8 cellular contexts compared by ENCODE assay signal in the genomic region with DNA sequence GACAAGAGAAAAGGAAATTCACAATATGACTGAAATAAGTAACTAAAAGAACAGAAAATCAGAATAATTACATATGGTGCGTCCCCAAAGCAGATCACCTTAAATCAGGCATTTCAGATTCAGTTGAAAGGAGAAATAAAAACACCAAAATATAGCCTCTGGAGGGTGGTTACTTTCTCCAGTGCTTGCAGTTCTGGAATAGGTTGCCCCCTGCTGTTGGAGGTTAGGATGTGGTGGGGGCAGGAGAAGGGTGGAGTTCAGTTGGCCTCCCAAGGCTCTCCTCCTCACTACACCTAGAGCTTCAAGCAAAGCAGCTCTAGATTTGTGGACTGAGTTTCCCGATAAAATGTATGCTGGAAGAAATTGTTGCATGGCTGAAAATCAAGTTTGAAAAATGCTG.
A peak's percentile ranks its signal among the peaks of the same experiment; 100 is the strongest.
DNase-seq lines count a peak whose midpoint lies in the region; ATAC-seq and TF ChIP-seq lines count a peak whose summit lies in the region.

No MANE protein-coding gene starts in this region.

- DNase-seq in CD1c-positive myeloid dendritic cell (ENCODE audit: extremely low spot score), result peak; percentile 11
- peak; percentile 37 for DNase-seq in MV-4-11 (lab: John Stamatoyannopoulos, UW)
- DNase-seq in fibroblast of the aortic adventitia (ENCODE audit: low read depth), result peak; percentile 44
- DNase-seq in occipital lobe (lab: John Stamatoyannopoulos, UW), result no peak
- DNase-seq in activated T-helper 2 cell treated with anti-CD3 and anti-CD28 coated beads, Interferon-gamma antibody, Interleukin-2, Interleukin-4, amounts not matched to agents 10 μg/mL and 5 μg/mL and 100 μg/mL, durations not matched to agents 14 hours and 24 hours and 36 hours (ENCODE audit: low spot score), result no peak

- H3K4me3 ChIP-seq in fibroblast of the aortic adventitia (ENCODE audit: low read depth, low read length), result no peak overlapping the region

- peak; percentile 40 for TF ChIP-seq CTCF in fibroblast of the aortic adventitia (IDR thresholded peaks at IDR 0.05; ENCODE audit: insufficient read depth, low read length)

- H3K4me3 Mint-ChIP-seq in activated T-helper 2 cell treated with anti-CD3 and anti-CD28 coated beads, Interferon-gamma antibody, Interleukin-2, Interleukin-4, amounts not matched to agents 10 μg/mL and 5 μg/mL and 100 μg/mL, durations not matched to agents 14 hours and 24 hours and 36 hours (ENCODE audit: low read depth), result no peak overlapping the region

- H3K9me3 Mint-ChIP-seq in activated T-helper 2 cell treated with anti-CD3 and anti-CD28 coated beads, Interferon-gamma antibody, Interleukin-2, Interleukin-4, amounts not matched to agents 10 μg/mL and 5 μg/mL and 100 μg/mL, durations not matched to agents 14 hours and 24 hours and 36 hours, result no peaks in the 10 kb centered on the region

- H3K27me3 Mint-ChIP-seq in activated T-helper 2 cell treated with anti-CD3 and anti-CD28 coated beads, Interferon-gamma antibody, Interleukin-2, Interleukin-4, amounts not matched to agents 10 μg/mL and 5 μg/mL and 100 μg/mL, durations not matched to agents 14 hours and 24 hours and 36 hours (ENCODE audit: low read depth), result no peaks in the 10 kb centered on the region

- no peak overlapping the region for H3K27ac Mint-ChIP-seq in activated T-helper 2 cell treated with anti-CD3 and anti-CD28 coated beads, Interferon-gamma antibody, Interleukin-2, Interleukin-4, amounts not matched to agents 10 μg/mL and 5 μg/mL and 100 μg/mL, durations not matched to agents 14 hours and 24 hours and 36 hours

- peak; percentile 78 for ATAC-seq in GM19438 (IDR thresholded peaks at IDR 0.05; ENCODE audit: low read depth, unreplicated experiment)
- no peak for ATAC-seq in GM19452 (IDR thresholded peaks at IDR 0.05; ENCODE audit: unreplicated experiment)
- ATAC-seq in HG03457 (IDR thresholded peaks at IDR 0.05; ENCODE audit: unreplicated experiment), result no peak

- intact Hi-C loops in activated T-helper 2 cell treated with anti-CD3 and anti-CD28 coated beads, Interferon-gamma antibody, Interleukin-2, Interleukin-4, amounts not matched to agents 10 μg/mL and 5 μg/mL and 100 μg/mL, durations not matched to agents 14 hours and 24 hours and 36 hours (cut with micrococcal nuclease), result no loop called here

- no peaks in the 10 kb centered on the region for H3K4me1 Mint-ChIP-seq in activated T-helper 2 cell treated with anti-CD3 and anti-CD28 coated beads, Interferon-gamma antibody, Interleukin-2, Interleukin-4, amounts not matched to agents 10 μg/mL and 5 μg/mL and 100 μg/mL, durations not matched to agents 14 hours and 24 hours and 36 hours (ENCODE audit: low read depth)

- no peaks in the 10 kb centered on the region for H3K36me3 Mint-ChIP-seq in activated T-helper 2 cell treated with anti-CD3 and anti-CD28 coated beads, Interferon-gamma antibody, Interleukin-2, Interleukin-4, amounts not matched to agents 10 μg/mL and 5 μg/mL and 100 μg/mL, durations not matched to agents 14 hours and 24 hours and 36 hours (ENCODE audit: low read depth)

Comparison
In these comparisons a context has a peak if more than half of its experiments do, and no peak if none do; other contexts are left out.
1. DNase-seq: peak in CD1c-positive myeloid dendritic cell (single experiment), MV-4-11 (single experiment) and fibroblast of the aortic adventitia (single experiment); none in occipital lobe (single experiment) and activated T-helper 2 cell treated with anti-CD3 and anti-CD28 coated beads, Interferon-gamma antibody, Interleukin-2, Interleukin-4, amounts not matched to agents 10 μg/mL and 5 μg/mL and 100 μg/mL, durations not matched to agents 14 hours and 24 hours and 36 hours (single experiment).